ENCODE assay signal across 8 cellular contexts in the genomic region with DNA sequence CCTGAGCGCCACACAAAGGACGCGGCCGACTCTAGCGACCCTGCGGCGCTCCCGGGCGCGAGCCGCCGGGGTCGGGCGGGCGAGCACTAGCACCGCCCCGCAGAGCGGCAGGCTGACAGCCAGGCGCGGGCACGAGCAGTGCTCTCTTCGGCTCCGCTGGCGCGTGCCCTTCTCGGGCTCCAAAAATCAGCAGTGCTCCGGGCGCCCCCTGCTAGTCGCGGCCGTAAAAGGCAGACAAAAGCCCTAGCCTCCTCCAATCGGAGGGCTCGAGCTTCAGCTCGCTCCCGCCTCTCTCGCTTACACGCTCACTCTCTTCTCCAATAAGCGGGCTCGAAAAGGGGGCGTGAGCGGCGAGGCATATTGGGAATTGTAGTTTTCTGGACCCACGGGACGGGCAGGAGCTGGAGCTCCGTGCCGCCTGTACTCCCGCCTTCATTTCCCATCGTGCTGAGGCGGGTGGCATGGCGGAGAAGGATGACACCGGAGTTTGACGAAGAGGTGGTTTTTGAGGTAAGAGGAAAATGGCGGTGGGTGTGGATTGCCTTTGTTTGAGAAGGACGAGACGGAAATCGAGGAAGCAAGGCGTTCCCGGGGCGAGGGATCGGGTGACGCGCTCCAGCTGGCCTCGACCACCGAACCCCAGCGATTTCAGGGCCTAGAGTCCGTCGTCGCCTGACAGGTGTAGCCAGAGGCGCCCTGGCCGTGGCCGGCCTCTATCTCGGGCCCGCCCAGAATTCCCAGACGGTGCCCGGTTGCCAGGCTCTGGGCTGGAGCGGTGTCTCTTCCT.
A peak's percentile ranks its signal among the peaks of the same experiment; 100 is the strongest.
DNase-seq lines count a peak whose midpoint lies in the region; ATAC-seq and FAIRE-seq lines count a peak whose summit lies in the region.

A gene (minus strand): TSS at position 91 of the 787 bp plus-strand sequence. CDS start 227 bp downstream, outside the sequence.
A gene with protein sequence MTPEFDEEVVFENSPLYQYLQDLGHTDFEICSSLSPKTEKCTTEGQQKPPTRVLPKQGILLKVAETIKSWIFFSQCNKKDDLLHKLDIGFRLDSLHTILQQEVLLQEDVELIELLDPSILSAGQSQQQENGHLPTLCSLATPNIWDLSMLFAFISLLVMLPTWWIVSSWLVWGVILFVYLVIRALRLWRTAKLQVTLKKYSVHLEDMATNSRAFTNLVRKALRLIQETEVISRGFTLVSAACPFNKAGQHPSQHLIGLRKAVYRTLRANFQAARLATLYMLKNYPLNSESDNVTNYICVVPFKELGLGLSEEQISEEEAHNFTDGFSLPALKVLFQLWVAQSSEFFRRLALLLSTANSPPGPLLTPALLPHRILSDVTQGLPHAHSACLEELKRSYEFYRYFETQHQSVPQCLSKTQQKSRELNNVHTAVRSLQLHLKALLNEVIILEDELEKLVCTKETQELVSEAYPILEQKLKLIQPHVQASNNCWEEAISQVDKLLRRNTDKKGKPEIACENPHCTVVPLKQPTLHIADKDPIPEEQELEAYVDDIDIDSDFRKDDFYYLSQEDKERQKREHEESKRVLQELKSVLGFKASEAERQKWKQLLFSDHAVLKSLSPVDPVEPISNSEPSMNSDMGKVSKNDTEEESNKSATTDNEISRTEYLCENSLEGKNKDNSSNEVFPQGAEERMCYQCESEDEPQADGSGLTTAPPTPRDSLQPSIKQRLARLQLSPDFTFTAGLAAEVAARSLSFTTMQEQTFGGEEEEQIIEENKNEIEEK (plus strand): TSS at position 431 of the 787 bp plus-strand sequence. CDS start 44 bp downstream, at position 475.

- ATAC-seq in GM19025 (IDR thresholded peaks at IDR 0.05; ENCODE audit: low read depth, unreplicated experiment) (peak; percentile 90), HG03342 (IDR thresholded peaks at IDR 0.05; ENCODE audit: unreplicated experiment) (peak; percentile 86)
- ATAC-seq in activated CD4-positive, CD25-positive, alpha-beta regulatory T cell treated with anti-CD3 and anti-CD28 coated beads, Interleukin-2, amount 50 U/mL, for 24 hours: peak; percentile 92 to 95

- FAIRE-seq in islet of Langerhans (lab: Jason Lieb, UNC): peak; percentile 96

- DNase-seq in AG20443 (ENCODE audit: low spot score): peak; percentile 97
- DNase-seq in NCI-H345 treated with DMSO at 0.1 percent for 48 hours (lab: John Stamatoyannopoulos, UW; ENCODE audit: unreplicated experiment): peak; percentile 98
- DNase-seq in cerebellar nuclear complex (lab: John Stamatoyannopoulos, UW): peak; percentile 96 to 99
- peak; percentile 92 for DNase-seq in stimulated activated CD4-positive, alpha-beta T cell treated with anti-CD3 and anti-CD28 coated beads, Interleukin-12 subunit alpha, Interleukin-12 subunit beta, amount 100 ng/mL, for 4 hours

Comparison
In these comparisons a context has a peak if more than half of its experiments do, and no peak if none do; other contexts are left out.
1. Peak in every context shown above with its lines: DNase-seq and ATAC-seq.